Comparison of ENCODE assay signal across 8 cellular contexts in the genomic region with DNA sequence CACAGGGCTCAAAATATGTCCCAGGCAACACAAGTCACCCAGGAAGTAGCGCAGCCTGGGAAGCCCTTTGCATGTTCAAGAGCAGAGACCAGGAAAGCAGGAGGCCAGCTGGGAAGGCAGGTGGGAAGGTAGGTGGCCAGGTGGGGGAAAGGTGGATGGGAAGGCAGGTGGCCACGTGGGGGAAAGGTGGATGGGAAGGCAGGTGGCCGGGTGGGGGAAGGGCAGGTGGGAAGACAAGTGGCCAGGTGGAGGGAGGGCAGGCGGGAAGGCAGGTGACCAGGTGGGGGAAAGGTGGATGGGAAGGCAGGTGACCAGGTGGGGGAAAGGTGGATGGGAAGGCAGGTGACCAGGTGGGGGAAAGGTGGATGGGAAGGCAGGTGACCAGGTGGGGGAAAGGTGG.
DNase-seq lines count a peak whose midpoint lies in the region; ATAC-seq, FAIRE-seq and TF ChIP-seq lines count a peak whose summit lies in the region.
"Not testable (repeated sequence)": the region's sequence is repeated elsewhere in the genome, so short reads cannot be mapped to it uniquely, and the experiment has no call there.

No MANE protein-coding gene starts in this region.

- H3K23me2 ChIP-seq in H1 (ENCODE audit: low read depth, low read length), result not testable (repeated sequence)

- not testable (repeated sequence) for H3K27me3 ChIP-seq in H1 (replicated peaks in 1 of 4; ENCODE audit: control insufficient read depth in 3 of 4, extremely low read depth in 1 of 4, insufficient read depth in 3 of 4, low read length in 3 of 4)

- H3K27ac ChIP-seq in H1 (ENCODE audit: low read depth, low read length), result not testable (repeated sequence)
- H3K27ac ChIP-seq in urinary bladder (ENCODE audit: low read depth), result peak overlapping the region; percentile 62

- H3K36me3 ChIP-seq in H1 (ENCODE audit: control insufficient read depth in 2 of 4, insufficient read depth in 4 of 4, low read length in 3 of 4); urinary bladder (ENCODE audit: insufficient read depth): not testable (repeated sequence)

- not testable (repeated sequence) for H3K14ac ChIP-seq in H1 (ENCODE audit: insufficient read length)

- not testable (repeated sequence) for H3K4ac ChIP-seq in H1 (replicated peaks; ENCODE audit: insufficient read length, low read depth, low read length)

- H3K79me1 ChIP-seq in H1 (ENCODE audit: low read depth, low read length), result not testable (repeated sequence)

- not testable (repeated sequence) for TF ChIP-seq EP300 in H1 (IDR thresholded peaks at IDR 0.05; ENCODE audit: borderline replicate concordance in 1 of 2, low read depth in 2 of 2, low read length in 2 of 2)

- TF ChIP-seq POLR2A in H1 (IDR thresholded peaks at IDR 0.05; ENCODE audit: control extremely low read depth in 1 of 2, low read depth in 2 of 2, low read length in 2 of 2), result not testable (repeated sequence)

- not testable (repeated sequence) for H2AFZ ChIP-seq in H1 (ENCODE audit: low read length)

- H3K27ac Mint-ChIP-seq in CD14-positive monocyte (peak overlapping the region in 6 of 7 donors; percentile 15 to 85 (median 74)), T-helper 17 cell (peak overlapping the region; percentile 77), natural killer cell (peak overlapping the region; percentile 34 to 77)
- peak overlapping the region; percentile 6 for H3K27ac Mint-ChIP-seq in stimulated activated effector memory CD8-positive, alpha-beta T cell treated with anti-CD3 and anti-CD28 coated beads, Interleukin-12 subunit alpha, Interleukin-12 subunit beta, amount 100 ng/mL, for 72 hours

- H3K4me3 ChIP-seq in H1 (ENCODE audit: extremely low read depth in 1 of 4, insufficient read depth in 2 of 4, low read depth in 3 of 4, low read length in 4 of 4); urinary bladder (ENCODE audit: low read depth, low read length): not testable (repeated sequence)

- H3K36me3 Mint-ChIP-seq in CD14-positive monocyte, result peaks cover 25 to 35% of the 10 kb centered on the region in 2 donors
- H3K36me3 Mint-ChIP-seq in T-helper 17 cell (ENCODE audit: low read depth); natural killer cell; stimulated activated effector memory CD8-positive, alpha-beta T cell treated with anti-CD3 and anti-CD28 coated beads, Interleukin-12 subunit alpha, Interleukin-12 subunit beta, amount 100 ng/mL, for 72 hours: not testable (repeated sequence)

- not testable (repeated sequence) for H2BK5ac ChIP-seq in H1 (ENCODE audit: low read depth, low read length)

- WGBS in H1 (ENCODE audit: extremely low coverage in 1 of 2, insufficient coverage in 1 of 2, insufficient read length in 1 of 2, insufficient replicate concordance in 2 of 2, low coverage in 1 of 2, low lambda C conversion rate in 2 of 2, missing lambda C conversion rate in 1 of 2), 2 experiments, result 87% methylated on average over 3 of the region's 4 CpGs; no CpG with 5 or more reads in 1 of the 2 experiments
- 92% methylated on average over 4 of the region's 4 CpGs for WGBS in urinary bladder

- not testable (repeated sequence) for ATAC-seq in T-helper 17 cell; natural killer cell; stimulated activated effector memory CD8-positive, alpha-beta T cell treated with anti-CD3 and anti-CD28 coated beads, Interleukin-12 subunit alpha, Interleukin-12 subunit beta, amount 100 ng/mL, for 72 hours

- peak overlapping the region; percentile 86; the same call in 1 of the 2 replicates for H2AK5ac ChIP-seq in H1 (ENCODE audit: low read depth, low read length)

- not testable (repeated sequence) for H4K91ac ChIP-seq in H1 (replicated peaks; ENCODE audit: insufficient read length, low read length)

- H2BK20ac ChIP-seq in H1 (ENCODE audit: low read length), result not testable (repeated sequence)

- POLR2A ChIA-PET in H1 (lab: Charles Lee; ENCODE audit: partially characterized antibody), result not testable (repeated sequence)

- peaks cover 0 to 18% of the 10 kb centered on the region in 2 experiments; a peak in 2 of 4 replicates for H3K79me2 ChIP-seq in H1 (ENCODE audit: control insufficient read depth in 1 of 2, insufficient read depth in 2 of 2, low read length in 2 of 2)

- not testable (repeated sequence) for H4K8ac ChIP-seq in H1 (ENCODE audit: extremely low read depth, insufficient read depth, low read length)

- DNase-seq in CD14-positive monocyte (ENCODE audit: low spot score); T-helper 17 cell; H1 (ENCODE audit: low read depth in 1 of 2, low spot score in 2 of 2); natural killer cell; stimulated activated effector memory CD8-positive, alpha-beta T cell treated with anti-CD3 and anti-CD28 coated beads, Interleukin-12 subunit alpha, Interleukin-12 subunit beta, amount 100 ng/mL, for 72 hours (ENCODE audit: low spot score in 2 of 2): not testable (repeated sequence)
- peak; percentile 1 for DNase-seq in HT-29 (ENCODE audit: low spot score)
- DNase-seq in activated effector memory CD4-positive, alpha-beta T cell treated with anti-CD3 and anti-CD28 coated beads, Interleukin-2, amount 50 U/mL, for 16 hours, result peak; percentile 36

- not testable (repeated sequence) for H3K18ac ChIP-seq in H1 (ENCODE audit: extremely low read depth, low read length)

- H3K4me2 ChIP-seq in H1 (ENCODE audit: insufficient read depth in 1 of 2, low read depth in 2 of 2, low read length in 2 of 2), result not testable (repeated sequence)

- H4K20me1 ChIP-seq in H1 (replicated peaks in 1 of 2; ENCODE audit: control insufficient read depth in 1 of 2, insufficient read depth in 2 of 2, low read length in 2 of 2), result not testable (repeated sequence)

- not testable (repeated sequence) for H3K27me3 Mint-ChIP-seq in CD14-positive monocyte (ENCODE audit: low read depth in 3 of 3); T-helper 17 cell; natural killer cell (ENCODE audit: low read depth in 2 of 2)

- not testable (repeated sequence) for FAIRE-seq in H1 (lab: Jason Lieb, UNC)

- not testable (repeated sequence) for H4K5ac ChIP-seq in H1 (ENCODE audit: insufficient read length, low read depth, low read length)

- not testable (repeated sequence) for H2BK120ac ChIP-seq in H1 (replicated peaks; ENCODE audit: low read depth, low read length)

- H2BK15ac ChIP-seq in H1 (ENCODE audit: low read length), result not testable (repeated sequence)

- H3K4me1 Mint-ChIP-seq in CD14-positive monocyte, result peaks cover 72% of the 10 kb centered on the region
- peaks cover 39% of the 10 kb centered on the region for H3K4me1 Mint-ChIP-seq in T-helper 17 cell
- peaks cover 50 to 56% of the 10 kb centered on the region in 2 donors for H3K4me1 Mint-ChIP-seq in natural killer cell
- peaks cover 35% of the 10 kb centered on the region for H3K4me1 Mint-ChIP-seq in stimulated activated effector memory CD8-positive, alpha-beta T cell treated with anti-CD3 and anti-CD28 coated beads, Interleukin-12 subunit alpha, Interleukin-12 subunit beta, amount 100 ng/mL, for 72 hours

- H3K4me1 ChIP-seq in H1 (replicated peaks in 1 of 4; ENCODE audit: control insufficient read depth in 3 of 4, insufficient read depth in 4 of 4, low read length in 3 of 4); urinary bladder (ENCODE audit: insufficient read depth): not testable (repeated sequence)

- not testable (repeated sequence) for H3K23ac ChIP-seq in H1 (ENCODE audit: insufficient read length)

- H3K9ac ChIP-seq in H1 (replicated peaks in 1 of 4; ENCODE audit: extremely low read depth in 1 of 4, low read depth in 3 of 4, low read length in 3 of 4), result not testable (repeated sequence)

- not testable (repeated sequence) for H3K9me3 Mint-ChIP-seq in CD14-positive monocyte; natural killer cell; stimulated activated effector memory CD8-positive, alpha-beta T cell treated with anti-CD3 and anti-CD28 coated beads, Interleukin-12 subunit alpha, Interleukin-12 subunit beta, amount 100 ng/mL, for 72 hours

- not testable (repeated sequence) for H3K9me3 ChIP-seq in T-helper 17 cell (ENCODE audit: control insufficient read depth, low read length, poor library complexity, severe bottlenecking); H1 (ENCODE audit: insufficient read depth in 2 of 2, low read depth in 1 of 2, low read length in 1 of 2)

- not testable (repeated sequence) for H3K56ac ChIP-seq in H1 (replicated peaks; ENCODE audit: insufficient read length, low read depth, low read length)

- not testable (repeated sequence) for TF ChIP-seq RAD21 in H1 (IDR thresholded peaks at IDR 0.05 in 1 of 2, conservative IDR thresholded peaks at IDR 0.05 in 1 of 2; ENCODE audit: low read depth in 2 of 2, low read length in 2 of 2)

- not testable (repeated sequence) for H2BK12ac ChIP-seq in H1 (ENCODE audit: low read depth, low read length)

- intact Hi-C loops in CD14-positive monocyte (cut with micrococcal nuclease); natural killer cell (cut with micrococcal nuclease): not testable (repeated sequence)

- not testable (repeated sequence) for H3K4me3 Mint-ChIP-seq in CD14-positive monocyte; stimulated activated effector memory CD8-positive, alpha-beta T cell treated with anti-CD3 and anti-CD28 coated beads, Interleukin-12 subunit alpha, Interleukin-12 subunit beta, amount 100 ng/mL, for 72 hours
- H3K4me3 Mint-ChIP-seq in T-helper 17 cell (peak overlapping the region; percentile 31), natural killer cell (peak overlapping the region; percentile 32)

- CTCF ChIA-PET in H1 (lab: Charles Lee; ENCODE audit: partially characterized antibody), result not testable (repeated sequence)

- not testable (repeated sequence) for TF ChIP-seq CTCF in CD14-positive monocyte (IDR thresholded peaks at IDR 0.05); H1 (IDR thresholded peaks at IDR 0.05; ENCODE audit: control extremely low read depth in 1 of 3, insufficient read depth in 1 of 3, low read depth in 1 of 3, low read length in 3 of 3); natural killer cell (IDR thresholded peaks at IDR 0.05)

TF ChIP-seq in H1, 55 proteins besides CTCF, POLR2A, EP300 and RAD21:
- TF ChIP-seq MAX (IDR thresholded peaks at IDR 0.05), result 0 out of 2 replicates have a peak, but pooled peaks have one; percentile 18
TF ChIP-seq in H1: peak in this region for 1; not testable (repeated sequence) for 54.

Comparison
In these comparisons a context has a peak if more than half of its experiments do, and no peak if none do; other contexts are left out.
1. H3K27ac Mint-ChIP-seq: peak in every context shown above with its lines; median percentile 77 in T-helper 17 cell; 74 in CD14-positive monocyte; 56 in natural killer cell; 6 in stimulated activated effector memory CD8-positive, alpha-beta T cell treated with anti-CD3 and anti-CD28 coated beads, Interleukin-12 subunit alpha, Interleukin-12 subunit beta, amount 100 ng/mL, for 72 hours.